Comparison of ENCODE assay signal across 3 cellular contexts in genomic region chr3:101840066-101840465, GRCh38.
A peak's percentile ranks its signal among the peaks of the same experiment; 100 is the strongest.
TF ChIP-seq lines count a peak whose summit lies in the region.

No MANE protein-coding gene starts in this region.

TF ChIP-seq in liver, 16 proteins besides CTCF, POLR2A, EP300 and RAD21:
- TF ChIP-seq FOXA1 (IDR thresholded peaks at IDR 0.05): no peak
- TF ChIP-seq YY1 (IDR thresholded peaks at IDR 0.05): no peak
- TF ChIP-seq ATF3 (IDR thresholded peaks at IDR 0.05): no peak
- TF ChIP-seq HNF4A (conservative IDR thresholded peaks at IDR 0.05): peak; percentile 19 to 63
- peak in 1 of 2 donors; percentile 13 for TF ChIP-seq RXRA (IDR thresholded peaks at IDR 0.05)
- no peak for TF ChIP-seq FOXA2 (IDR thresholded peaks at IDR 0.05)
- no peak for TF ChIP-seq MAX (IDR thresholded peaks at IDR 0.05)

TF ChIP-seq in HepG2, 621 proteins besides CTCF, POLR2A, EP300 and RAD21:
- TF ChIP-seq ZNF704 (CRISPR knock-in tag; IDR thresholded peaks at IDR 0.05; ENCODE audit: borderline replicate concordance): no peak

TF ChIP-seq in H1, 55 proteins besides CTCF, POLR2A, EP300 and RAD21:
- TF ChIP-seq FOSL1 (IDR thresholded peaks at IDR 0.05; ENCODE audit: insufficient read depth, low read depth, low read length) (no peak), GTF2F1 (IDR thresholded peaks at IDR 0.05; ENCODE audit: borderline replicate concordance, low read depth, low read length) (no peak), SP2 (IDR thresholded peaks at IDR 0.05; ENCODE audit: low read length) (no peak), EZH2 (IDR thresholded peaks at IDR 0.05; ENCODE audit: low read depth, low read length, severe bottlenecking) (no peak), TEAD4 (IDR thresholded peaks at IDR 0.05; ENCODE audit: low read depth, low read length) (no peak), MAFK (IDR thresholded peaks at IDR 0.05; ENCODE audit: low read depth, low read length) (no peak), GABPA (IDR thresholded peaks at IDR 0.05; ENCODE audit: borderline replicate concordance, insufficient read depth, low read length) (no peak), BACH1 (IDR thresholded peaks at IDR 0.05; ENCODE audit: low read length) (no peak), KDM1A (IDR thresholded peaks at IDR 0.05; ENCODE audit: borderline replicate concordance, low read length) (no peak), TCF12 (IDR thresholded peaks at IDR 0.05; ENCODE audit: low read depth, low read length) (no peak), SIX5 (IDR thresholded peaks at IDR 0.05; ENCODE audit: low read depth, low read length) (no peak), PHF8 (conservative IDR thresholded peaks at IDR 0.05; ENCODE audit: low read depth, low read length) (no peak)
